Comparison of ENCODE assay signal across 36 cellular contexts in genomic region chr13:74142257-74142656, GRCh38. TPM values are rescaled to one million over a fixed set of nuclear protein-coding genes. Genes with fewer than 3 reads are reported as not detected.
DNase-seq lines count a peak whose midpoint lies in the region; ATAC-seq, FAIRE-seq and TF ChIP-seq lines count a peak whose summit lies in the region.
"Had no signal": no experiment of that assay in that cellular context is flagged by ENCODE, and none has a peak within 500 bp of the region (broad histone marks: within the 10 kb centered on the region; RNA-seq: fewer than 3 reads in every experiment).

No MANE protein-coding gene starts in this region.

- H4K20me1 ChIP-seq in HepG2 (ENCODE audit: insufficient read depth, low read length), result no peaks in the 10 kb centered on the region
- no peaks in the 10 kb centered on the region for H4K20me1 ChIP-seq in Karpas-422 (ENCODE audit: insufficient read depth, low read depth, low read length)
- H4K20me1 ChIP-seq: BLaER1; BLaER1 treated with 17β-estradiol and CSF1 and Interleukin-3, amounts not matched to agents 10 nM and 100 nM had no signal

- no peaks in the 10 kb centered on the region for H3K36me3 Mint-ChIP-seq in type B pancreatic cell
- H3K36me3 Mint-ChIP-seq: CD14-positive monocyte; CD4-positive, alpha-beta memory T cell; CD4-positive, CD25-positive, alpha-beta regulatory T cell; CD8-positive, alpha-beta memory T cell; CD8-positive, alpha-beta T cell had no signal

- ATAC-seq in HepG2 (no peak), left lobe of liver (peak; percentile 88), right lobe of liver (peak; percentile 58 to 87 (median 80)), heart right ventricle (no peak)
- ATAC-seq: A549; CD8-positive, alpha-beta T cell had no signal

- BruUV-seq in HepG2 (replicated peaks; lab: Mats Ljungman, UMichigan), result no TSS peak

- H3K9me3 ChIP-seq in liver (ENCODE audit: control insufficient read depth in 4 of 4, low read length in 3 of 4) (no peaks in the 10 kb centered on the region), HepG2 (ENCODE audit: low read length) (no peaks in the 10 kb centered on the region), Karpas-422 (ENCODE audit: low read length) (no peaks in the 10 kb centered on the region), right lobe of liver (no peaks in the 10 kb centered on the region), heart right ventricle (no peaks in the 10 kb centered on the region)
- H3K9me3 ChIP-seq: A549; BE2C; BLaER1; BLaER1 treated with 17β-estradiol and CSF1 and Interleukin-3, amounts not matched to agents 10 nM and 100 nM; Caco-2 had no signal

- FAIRE-seq in HepG2 (lab: Jason Lieb, UNC), result no peak
- FAIRE-seq: A204.1, A549, D721Med had no signal

- no peaks in the 10 kb centered on the region for H3K36me3 ChIP-seq in liver (ENCODE audit: control insufficient read depth in 4 of 4, insufficient read depth in 3 of 4, low read depth in 1 of 4, low read length in 3 of 4)
- H3K36me3 ChIP-seq in HepG2 (replicated peaks in 1 of 2; ENCODE audit: control insufficient read depth in 1 of 2, insufficient read depth in 2 of 2, low read length in 2 of 2), result no peaks in the 10 kb centered on the region
- H3K36me3 ChIP-seq in Karpas-422 (ENCODE audit: insufficient read depth, low read length), result no peaks in the 10 kb centered on the region
- H3K36me3 ChIP-seq in right lobe of liver, result no peaks in the 10 kb centered on the region
- no peaks in the 10 kb centered on the region for H3K36me3 ChIP-seq in heart right ventricle
- H3K36me3 ChIP-seq: BE2C; BLaER1; BLaER1 treated with 17β-estradiol and CSF1 and Interleukin-3, amounts not matched to agents 10 nM and 100 nM had no signal

- H3K4me1 Mint-ChIP-seq in type B pancreatic cell (ENCODE audit: unreplicated experiment), result peaks cover 5% of the 10 kb centered on the region
- H3K4me1 Mint-ChIP-seq: B cell, CD14-positive monocyte had no signal

- no peak for TF ChIP-seq EP300 in HepG2 (IDR thresholded peaks at IDR 0.05; ENCODE audit: low read depth in 2 of 2, low read length in 2 of 2)
- TF ChIP-seq EP300 in HepG2 (CRISPR knock-in tag; IDR thresholded peaks at IDR 0.05; ENCODE audit: borderline replicate concordance), result no peak

- no peak overlapping the region for H2AFZ ChIP-seq in HepG2 (ENCODE audit: low read length)
- peak overlapping the region; percentile 54; the same call in 1 of the 2 replicates for H2AFZ ChIP-seq in Karpas-422 (ENCODE audit: low read length)

- H3K27ac Mint-ChIP-seq in type B pancreatic cell, result no peak overlapping the region
- H3K27ac Mint-ChIP-seq: B cell; CD14-positive monocyte; CD4-positive, alpha-beta T cell; CD8-positive, alpha-beta T cell had no signal

- 53% methylated on average over 1 of the region's 1 CpG for WGBS in liver
- WGBS in HepG2 (ENCODE audit: low lambda C conversion rate), result 0% methylated on average over 1 of the region's 1 CpG
- 31% methylated on average over 1 of the region's 1 CpG for WGBS in right lobe of liver (ENCODE audit: insufficient coverage, low coverage, low lambda C conversion rate, missing lambda C conversion rate)
- WGBS in heart right ventricle, 2 donors, result 78 to 89% methylated on average over 1 of the region's 1 CpG

- intact Hi-C loops in HepG2 (cut with micrococcal nuclease; ENCODE audit: unreplicated experiment) (no loop called here), right lobe of liver (cut with DNase I) (no loop called here), heart right ventricle (cut with DNase I) (loop anchor here in 2 of 10 donors (5.0 to 10.0 kb wide), 2 partner anchors 140 to 143 kb away; no protein-coding TSS in a partner anchor)

- no peaks in the 10 kb centered on the region for H3K27me3 Mint-ChIP-seq in type B pancreatic cell
- H3K27me3 Mint-ChIP-seq: B cell; CD4-positive, alpha-beta memory T cell; CD4-positive, alpha-beta T cell; CD8-positive, alpha-beta memory T cell had no signal

- H3K4me1 ChIP-seq in liver (ENCODE audit: control insufficient read depth in 4 of 4, insufficient read depth in 4 of 4, low read length in 3 of 4), result peaks cover 0 to 9% (median 2%) of the 10 kb centered on the region in 4 donors
- no peaks in the 10 kb centered on the region for H3K4me1 ChIP-seq in HepG2 (ENCODE audit: insufficient read depth, low read length)
- peaks cover 18% of the 10 kb centered on the region for H3K4me1 ChIP-seq in Karpas-422 (ENCODE audit: low read length)
- H3K4me1 ChIP-seq in right lobe of liver, result peaks cover 0 to 12% (median 0%) of the 10 kb centered on the region in 4 donors
- H3K4me1 ChIP-seq in heart right ventricle, result peaks cover 0 to 15% (median 6%) of the 10 kb centered on the region in 9 donors
- H3K4me1 ChIP-seq: A549; BLaER1; BLaER1 treated with 17β-estradiol and CSF1 and Interleukin-3, amounts not matched to agents 10 nM and 100 nM had no signal

- TF ChIP-seq CTCF in liver (IDR thresholded peaks at IDR 0.05; ENCODE audit: low read depth, low read length, missing input control) (no peak), HepG2 (CRISPR knock-in tag; IDR thresholded peaks at IDR 0.05) (no peak), right lobe of liver (IDR thresholded peaks at IDR 0.05) (no peak), heart right ventricle (IDR thresholded peaks at IDR 0.05) (no peak), type B pancreatic cell (conservative IDR thresholded peaks at IDR 0.05) (no peak)

- peak in 1 of 2 donors; percentile 50 for TF ChIP-seq RAD21 in liver (IDR thresholded peaks at IDR 0.05)
- no peak for TF ChIP-seq RAD21 in HepG2 (CRISPR knock-in tag; IDR thresholded peaks at IDR 0.05)

- POLR2A ChIA-PET in HepG2 (lab: Yijun Ruan, JAX), result no interaction called here

- H3K9me3 Mint-ChIP-seq in type B pancreatic cell, result no peaks in the 10 kb centered on the region
- H3K9me3 Mint-ChIP-seq: CD4-positive, alpha-beta memory T cell; CD4-positive, alpha-beta T cell; CD4-positive, CD25-positive, alpha-beta regulatory T cell; CD8-positive, alpha-beta memory T cell; CD8-positive, alpha-beta T cell had no signal

- TF ChIP-seq POLR2A in HepG2 (IDR thresholded peaks at IDR 0.05; ENCODE audit: insufficient read depth in 1 of 2, low read depth in 2 of 2, low read length in 2 of 2) (no peak), right lobe of liver (IDR thresholded peaks at IDR 0.05) (no peak)

- no peak overlapping the region for H3K4me2 ChIP-seq in HepG2 (ENCODE audit: low read depth, low read length)
- peak overlapping the region; percentile 44 for H3K4me2 ChIP-seq in Karpas-422 (ENCODE audit: low read depth, low read length, poor library complexity, severe bottlenecking)
- H3K4me2 ChIP-seq: A549; BLaER1; BLaER1 treated with 17β-estradiol and CSF1 and Interleukin-3, amounts not matched to agents 10 nM and 100 nM had no signal

- no peaks in the 10 kb centered on the region for H3K27me3 ChIP-seq in liver (ENCODE audit: control insufficient read depth in 4 of 4, insufficient read depth in 4 of 4, low read length in 3 of 4)
- no peaks in the 10 kb centered on the region for H3K27me3 ChIP-seq in HepG2 (ENCODE audit: control insufficient read depth in 1 of 2, insufficient read depth in 2 of 2, low read length in 2 of 2)
- no peaks in the 10 kb centered on the region for H3K27me3 ChIP-seq in Karpas-422 (ENCODE audit: low read length)
- no peaks in the 10 kb centered on the region for H3K27me3 ChIP-seq in right lobe of liver
- H3K27me3 ChIP-seq in heart right ventricle, result no peaks in the 10 kb centered on the region
- H3K27me3 ChIP-seq: BE2C; BLaER1; BLaER1 treated with 17β-estradiol and CSF1 and Interleukin-3, amounts not matched to agents 10 nM and 100 nM had no signal

- no peaks in the 10 kb centered on the region for H3K9me2 ChIP-seq in Karpas-422 (replicated peaks; ENCODE audit: insufficient read depth, low read length)

- no peaks in the 10 kb centered on the region for H3K79me2 ChIP-seq in HepG2 (ENCODE audit: insufficient read depth, low read length)
- no peaks in the 10 kb centered on the region for H3K79me2 ChIP-seq in Karpas-422 (ENCODE audit: low read length)

- H3K4me3 ChIP-seq in liver (ENCODE audit: low read depth in 1 of 3, low read length in 3 of 3) (no peak overlapping the region), HepG2 (replicated peaks in 1 of 3; ENCODE audit: insufficient read depth in 1 of 3, low read depth in 2 of 3, low read length in 3 of 3) (no peak overlapping the region), Karpas-422 (ENCODE audit: low read length) (peak overlapping the region; percentile 2; the same call in 1 of the 2 replicates), right lobe of liver (no peak overlapping the region), heart right ventricle (no peak overlapping the region)
- H3K4me3 ChIP-seq: A549; BLaER1; BLaER1 treated with 17β-estradiol and CSF1 and Interleukin-3, amounts not matched to agents 10 nM and 100 nM had no signal

- CTCF ChIA-PET in HepG2 (lab: Yijun Ruan, JAX; ENCODE audit: low intra/inter-chr PET ratio, low total read pairs), result no interaction called here

- H3K4me3 Mint-ChIP-seq in type B pancreatic cell, result no peak overlapping the region
- H3K4me3 Mint-ChIP-seq: B cell; CD14-positive monocyte; CD4-positive, alpha-beta memory T cell; CD4-positive, alpha-beta T cell; CD8-positive, alpha-beta memory T cell; CD8-positive, alpha-beta T cell had no signal

- in situ Hi-C loops in HepG2 (cut with HindIII; ENCODE audit: extremely low pct_ligation_motif_present, low pct_unique_long_range_greater_than_20kb), result no loop called here

- H3K9ac ChIP-seq in liver (ENCODE audit: low read depth in 1 of 2, low read length in 2 of 2), result no peak overlapping the region
- H3K9ac ChIP-seq in HepG2 (ENCODE audit: insufficient read depth, low read depth, low read length), result no peak overlapping the region
- H3K9ac ChIP-seq in Karpas-422 (ENCODE audit: low read length), result peak overlapping the region; percentile 25; the same call in 1 of the 2 replicates
- H3K9ac ChIP-seq: BLaER1; BLaER1 treated with 17β-estradiol and CSF1 and Interleukin-3, amounts not matched to agents 10 nM and 100 nM had no signal

- DNase-seq in HepG2 (ENCODE audit: low spot score) (no peak), Karpas-422 (peak; percentile 62), left lobe of liver (ENCODE audit: low spot score) (no peak), right lobe of liver (no peak), heart right ventricle (no peak), type B pancreatic cell (ENCODE audit: extremely low spot score, unreplicated experiment) (no peak), EL (no peak)
- DNase-seq: 8988T; ACHN; AML-193; BE2C; C1 segment of cervical spinal cord; Caco-2; Calu3; CD4-positive, alpha-beta memory T cell; CD4-positive, alpha-beta T cell; CD4-positive, CD25-positive, alpha-beta regulatory T cell; CD8-positive, alpha-beta memory T cell; CD8-positive, alpha-beta T cell; COR-L47; DMS 273 treated with DMSO at 0.1 percent for 48 hours; DMS153; DMS53; DMS79; DMS79 treated with DMSO at 0.1 percent for 48 hours; DND-41 had no signal

- H3K27ac ChIP-seq in liver (ENCODE audit: low read depth in 1 of 2, low read length in 2 of 2) (no peak overlapping the region), HepG2 (ENCODE audit: extremely low read length, insufficient read depth, low read length) (no peak overlapping the region), Karpas-422 (ENCODE audit: low read length) (no peak overlapping the region), right lobe of liver (no peak overlapping the region), heart right ventricle (no peak overlapping the region)
- H3K27ac ChIP-seq: 22Rv1; A549; BLaER1; BLaER1 treated with 17β-estradiol and CSF1 and Interleukin-3, amounts not matched to agents 10 nM and 100 nM; C4-2B had no signal

RNA-seq across cellular contexts. Expression of gene KLF12, which starts 8.1 kb away (rescaled TPM):
- total RNA-seq in liver, result 10 to 100 TPM in 1 of 2 donors, 1 to 10 TPM in 1; 8.7 to 15.9 TPM
- polyA plus RNA-seq in liver, result 10 to 100 TPM in 1 of 2 donors, 1 to 10 TPM in 1; 2.4 to 14.0 TPM
- 0.66 and 1.2 TPM in 2 replicates for total RNA-seq in HepG2 (2016; rRNA removed; fragmentation: Illumina TruSeq; extraction: Trizol)
- 0.35 and 0.40 TPM in 2 replicates for total RNA-seq in HepG2 (2016; cell fraction: cytosol; rRNA removed; fragmentation: Illumina TruSeq; extraction: Trizol; ENCODE audit: low read depth)
- 0.63 and 0.85 TPM in 2 replicates for total RNA-seq in HepG2 (2016; cell fraction: insoluble cytoplasmic fraction; rRNA removed; fragmentation: Illumina TruSeq; extraction: Trizol)
- total RNA-seq in HepG2 (2016; cell fraction: membrane; rRNA removed; fragmentation: Illumina TruSeq; extraction: Trizol), result 0.19 and 0.24 TPM in 2 replicates
- total RNA-seq in HepG2 (2016; cell fraction: nucleus; rRNA removed; fragmentation: Illumina TruSeq; extraction: Trizol), result 1.3 and 1.4 TPM in 2 replicates
- polyA plus RNA-seq in HepG2 (2011; rRNA removed), result 1.0 and 1.5 TPM in 2 replicates
- 0.38 and 0.64 TPM in 2 replicates for polyA plus RNA-seq in HepG2 (2011; cell fraction: cytosol; rRNA removed)
- 1.6 and 1.8 TPM in 2 replicates for polyA plus RNA-seq in HepG2 (2011; cell fraction: nucleus; rRNA removed)
- 1.9 and 4.0 TPM in 2 replicates for polyA plus RNA-seq in HepG2 (2012)
- 0.11 and 0.14 TPM in 2 replicates for polyA plus RNA-seq in HepG2 (2016; cell fraction: cytosol; fragmentation: Illumina TruSeq; extraction: Trizol; ENCODE audit: low read depth)
- polyA plus RNA-seq in HepG2 (2016; cell fraction: insoluble cytoplasmic fraction; fragmentation: Illumina TruSeq; extraction: Trizol; ENCODE audit: low read depth), result 0.47 and 0.63 TPM in 2 replicates
- 0.07 and 0.13 TPM in 2 replicates for polyA plus RNA-seq in HepG2 (2016; cell fraction: membrane; fragmentation: Illumina TruSeq; extraction: Trizol; ENCODE audit: low read depth)
- 0.59 and 0.63 TPM in 2 replicates for polyA plus RNA-seq in HepG2 (2016; cell fraction: nucleus; fragmentation: Illumina TruSeq; extraction: Trizol; ENCODE audit: insufficient read depth, low read depth)
- 13.2 and 77.0 TPM in 2 replicates for polyA minus RNA-seq in HepG2 (2011; rRNA and poly(A)+ RNA removed; ENCODE audit: low replicate concordance)
- 1.7 and 1.8 TPM in 2 replicates for polyA minus RNA-seq in HepG2 (2011; cell fraction: cytosol; rRNA and poly(A)+ RNA removed)
- 7.0 and 8.9 TPM in 2 replicates for polyA minus RNA-seq in HepG2 (2011; cell fraction: nucleus; rRNA and poly(A)+ RNA removed)
- total RNA-seq in Karpas-422 (2014; rRNA removed; shearing (Covaris generic); ENCODE audit: low replicate concordance), result 19.6 and 38.1 TPM in 2 replicates
- 15.7 TPM for total RNA-seq in left lobe of liver
- 10 to 100 TPM in 3 of 6 experiments, 1 to 10 TPM in 3; 6.0 to 20.7 (median 10.4) TPM for total RNA-seq in right lobe of liver
- 10 to 100 TPM; 11.2 to 23.9 (median 21.2) TPM for total RNA-seq in heart right ventricle
- polyA plus RNA-seq in heart right ventricle, result 1 to 10 TPM; 2.1 to 3.5 TPM
- total RNA-seq in type B pancreatic cell (ENCODE audit: low replicate concordance), result 25.4 and 30.2 TPM in 2 replicates

Comparison
In these comparisons a context has a peak if more than half of its experiments do, and no peak if none do; other contexts are left out.
1. ATAC-seq: peak in left lobe of liver (single experiment) and right lobe of liver (4 of 4); none in HepG2 (single experiment) and heart right ventricle (0 of 8).